Comparison of ENCODE assay signal across 8 cellular contexts in the genomic region with DNA sequence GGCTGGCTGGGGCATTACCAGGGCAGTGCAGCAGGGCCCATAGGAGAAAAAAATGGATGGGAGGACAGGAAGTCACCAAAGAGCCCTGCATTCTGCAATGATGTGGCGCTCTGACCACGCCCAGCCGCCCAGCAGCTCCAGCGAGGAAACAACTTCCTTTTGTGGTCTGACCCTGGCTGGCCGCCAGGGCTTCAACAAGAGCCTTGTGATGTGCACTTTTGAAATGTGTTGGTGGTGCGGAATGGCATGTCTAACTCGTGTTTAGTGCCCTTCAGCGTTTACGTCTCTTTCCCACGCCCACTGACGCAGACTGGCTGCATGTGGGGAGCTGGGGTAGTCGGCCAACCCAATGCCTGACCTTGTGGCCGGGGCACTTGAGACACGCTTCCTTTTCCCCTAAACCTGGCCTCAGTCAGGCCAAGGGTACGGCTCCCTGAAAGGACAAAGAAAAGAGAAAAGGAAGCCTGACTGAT.
DNase-seq lines count a peak whose midpoint lies in the region; ATAC-seq and TF ChIP-seq lines count a peak whose summit lies in the region.

No MANE protein-coding gene starts in this region.

- H3K36me3 ChIP-seq in mucosa of descending colon (ENCODE audit: low read depth), result no peaks in the 10 kb centered on the region

- no peak for TF ChIP-seq CTCF in mucosa of descending colon (IDR thresholded peaks at IDR 0.05)

- no peak overlapping the region for H3K4me3 ChIP-seq in mucosa of descending colon

- DNase-seq in NCI-H2107 treated with DMSO at 0.1 percent for 48 hours (lab: John Stamatoyannopoulos, UW; ENCODE audit: unreplicated experiment) (peak; percentile 46), dermis microvascular lymphatic vessel endothelial cell (ENCODE audit: low read depth in 2 of 2) (peak; percentile 97 to 98), mucosa of descending colon (peak; percentile 93 to 96 (median 94)), G401 (ENCODE audit: low spot score) (no peak)
- peak; percentile 87 to 91 for DNase-seq in activated CD4-positive, alpha-beta T cell treated with anti-CD3 and anti-CD28 coated beads, Interleukin-2, amount 50 U/mL, for 48 hours
- DNase-seq in stimulated activated CD8-positive, alpha-beta memory T cell treated with anti-CD3 and anti-CD28 coated beads, Interleukin-4, amount 100 ng/mL, for 48 hours, result peak; percentile 89

- no peaks in the 10 kb centered on the region for H3K4me1 ChIP-seq in mucosa of descending colon (ENCODE audit: low read depth)

- peak; percentile 95 for ATAC-seq in GM18502 (IDR thresholded peaks at IDR 0.05; ENCODE audit: poor library complexity, unreplicated experiment)
- peak; percentile 93 for ATAC-seq in HG02852 (IDR thresholded peaks at IDR 0.05; ENCODE audit: unreplicated experiment)
- peak; percentile 92 for ATAC-seq in mucosa of descending colon

- in situ Hi-C loops in G401 (cut with HindIII; ENCODE audit: low sequenced_read_pairs), result no loop called here

- intact Hi-C loops in mucosa of descending colon (cut with DNase I, micrococcal nuclease), result no loop called here

- no peaks in the 10 kb centered on the region for H3K9me3 ChIP-seq in mucosa of descending colon
